7 cellular contexts compared by ENCODE assay signal in genomic region chr2:87657915-87658314, GRCh38.
DNase-seq lines count a peak whose midpoint lies in the region; ATAC-seq and TF ChIP-seq lines count a peak whose summit lies in the region.
"Not testable (repeated sequence)": the region's sequence is repeated elsewhere in the genome, so short reads cannot be mapped to it uniquely, and the experiment has no call there.

No MANE protein-coding gene starts in this region.

- peak in 1 of 2 donors; percentile 33 for TF ChIP-seq RAD21 in liver (IDR thresholded peaks at IDR 0.05)

- not testable (repeated sequence) for H3K4me2 ChIP-seq in hepatocyte

- not testable (repeated sequence) for H3K79me2 ChIP-seq in hepatocyte

- DNase-seq in Caco-2: peak; percentile 56 to 65
- DNase-seq in activated CD4-positive, alpha-beta T cell treated with anti-CD3 and anti-CD28 coated beads for 36 hours; activated T-cell treated with anti-CD3 and anti-CD28 coated beads, Interleukin-2, amount 50 U/mL, for 72 hours; hepatocyte (ENCODE audit: low spot score); stimulated activated effector memory CD8-positive, alpha-beta T cell treated with anti-CD3 and anti-CD28 coated beads, Interleukin-12 subunit alpha, Interleukin-12 subunit beta, amount 100 ng/mL, for 72 hours (ENCODE audit: low spot score in 2 of 2): not testable (repeated sequence)
- DNase-seq in activated naive CD4-positive, alpha-beta T cell treated with anti-CD3 and anti-CD28 coated beads, Interleukin-2, amount 50 U/mL, for 72 hours (ENCODE audit: low spot score in 2 of 2): peak in 1 of 2 donors; percentile 26

- not testable (repeated sequence) for H3K9me3 ChIP-seq in Caco-2; hepatocyte (ENCODE audit: low read depth); liver (ENCODE audit: control insufficient read depth in 4 of 4, low read length in 3 of 4)

- not testable (repeated sequence) for H3K27me3 Mint-ChIP-seq in Caco-2 (ENCODE audit: insufficient read depth, unreplicated experiment); activated CD4-positive, alpha-beta T cell treated with anti-CD3 and anti-CD28 coated beads for 36 hours; activated T-cell treated with anti-CD3 and anti-CD28 coated beads, Interleukin-2, amount 50 U/mL, for 72 hours (ENCODE audit: low read depth)

- not testable (repeated sequence) for TF ChIP-seq CTCF in Caco-2 (IDR thresholded peaks at IDR 0.05; ENCODE audit: insufficient read depth in 1 of 2, low read depth in 1 of 2, low read length in 1 of 2, severe bottlenecking in 1 of 2, unreplicated experiment in 1 of 2); hepatocyte (IDR thresholded peaks at IDR 0.05; ENCODE audit: poor library complexity); liver (IDR thresholded peaks at IDR 0.05; ENCODE audit: low read depth, low read length, missing input control)

- BruUV-seq in Caco-2 (replicated peaks; lab: Mats Ljungman, UMichigan): not testable (repeated sequence)

- H3K4me3 ChIP-seq in Caco-2 (ENCODE audit: low read depth, low read length); hepatocyte; liver (ENCODE audit: low read depth in 1 of 3, low read length in 3 of 3): not testable (repeated sequence)

- H2AFZ ChIP-seq in hepatocyte: not testable (repeated sequence)

- not testable (repeated sequence) for H3K4me1 ChIP-seq in Caco-2; hepatocyte (ENCODE audit: insufficient read depth); liver (ENCODE audit: control insufficient read depth in 4 of 4, insufficient read depth in 4 of 4, low read length in 3 of 4)

- not testable (repeated sequence) for H3K36me3 ChIP-seq in Caco-2 (ENCODE audit: control insufficient read depth, insufficient read depth, low read length); hepatocyte (replicated peaks; ENCODE audit: insufficient read depth, low read depth); liver (ENCODE audit: control insufficient read depth in 4 of 4, insufficient read depth in 3 of 4, low read depth in 1 of 4, low read length in 3 of 4)

- not testable (repeated sequence) for H3K9me3 Mint-ChIP-seq in Caco-2 (ENCODE audit: unreplicated experiment); activated CD4-positive, alpha-beta T cell treated with anti-CD3 and anti-CD28 coated beads for 36 hours (ENCODE audit: low read depth); activated T-cell treated with anti-CD3 and anti-CD28 coated beads, Interleukin-2, amount 50 U/mL, for 72 hours; activated naive CD4-positive, alpha-beta T cell treated with anti-CD3 and anti-CD28 coated beads, Interleukin-2, amount 50 U/mL, for 72 hours; stimulated activated effector memory CD8-positive, alpha-beta T cell treated with anti-CD3 and anti-CD28 coated beads, Interleukin-12 subunit alpha, Interleukin-12 subunit beta, amount 100 ng/mL, for 72 hours

- ATAC-seq in activated CD4-positive, alpha-beta T cell treated with anti-CD3 and anti-CD28 coated beads for 36 hours: peak; percentile 36
- peak; percentile 39 to 56 for ATAC-seq in activated T-cell treated with anti-CD3 and anti-CD28 coated beads, Interleukin-2, amount 50 U/mL, for 72 hours (replicated peaks in 1 of 2)
- peak; percentile 30 to 51 for ATAC-seq in activated naive CD4-positive, alpha-beta T cell treated with anti-CD3 and anti-CD28 coated beads, Interleukin-2, amount 50 U/mL, for 72 hours
- peak; percentile 43 for ATAC-seq in stimulated activated effector memory CD8-positive, alpha-beta T cell treated with anti-CD3 and anti-CD28 coated beads, Interleukin-12 subunit alpha, Interleukin-12 subunit beta, amount 100 ng/mL, for 72 hours

- H4K20me1 ChIP-seq in hepatocyte (ENCODE audit: insufficient read depth, poor library complexity, severe bottlenecking): not testable (repeated sequence)

- H3K9me2 ChIP-seq in hepatocyte (replicated peaks; ENCODE audit: insufficient read depth): not testable (repeated sequence)

- H3K27me3 ChIP-seq in Caco-2 (replicated peaks; ENCODE audit: control insufficient read depth, insufficient read depth, low read length); hepatocyte; liver (ENCODE audit: control insufficient read depth in 4 of 4, insufficient read depth in 4 of 4, low read length in 3 of 4): not testable (repeated sequence)

- H3K4me3 Mint-ChIP-seq in Caco-2 (ENCODE audit: unreplicated experiment); activated CD4-positive, alpha-beta T cell treated with anti-CD3 and anti-CD28 coated beads for 36 hours; activated T-cell treated with anti-CD3 and anti-CD28 coated beads, Interleukin-2, amount 50 U/mL, for 72 hours; stimulated activated effector memory CD8-positive, alpha-beta T cell treated with anti-CD3 and anti-CD28 coated beads, Interleukin-12 subunit alpha, Interleukin-12 subunit beta, amount 100 ng/mL, for 72 hours: not testable (repeated sequence)

- 32% methylated on average over 2 of the region's 2 CpGs for WGBS in hepatocyte (ENCODE audit: low lambda C conversion rate, missing lambda C conversion rate)
- 13% methylated on average over 1 of the region's 2 CpGs for WGBS in liver

- not testable (repeated sequence) for H3K9ac ChIP-seq in liver (ENCODE audit: low read depth in 1 of 2, low read length in 2 of 2)

- CTCF ChIA-PET in Caco-2 (lab: Charles Lee); activated CD4-positive, alpha-beta T cell treated with anti-CD3 and anti-CD28 coated beads for 36 hours (lab: Charles Lee): not testable (repeated sequence)

- H3K27ac ChIP-seq in hepatocyte (peak overlapping the region; percentile 51), liver (ENCODE audit: low read depth in 1 of 2, low read length in 2 of 2) (peak overlapping the region; percentile 28 to 66)

- not testable (repeated sequence) for H3K27ac Mint-ChIP-seq in Caco-2 (ENCODE audit: unreplicated experiment); activated CD4-positive, alpha-beta T cell treated with anti-CD3 and anti-CD28 coated beads for 36 hours; activated T-cell treated with anti-CD3 and anti-CD28 coated beads, Interleukin-2, amount 50 U/mL, for 72 hours; activated naive CD4-positive, alpha-beta T cell treated with anti-CD3 and anti-CD28 coated beads, Interleukin-2, amount 50 U/mL, for 72 hours; stimulated activated effector memory CD8-positive, alpha-beta T cell treated with anti-CD3 and anti-CD28 coated beads, Interleukin-12 subunit alpha, Interleukin-12 subunit beta, amount 100 ng/mL, for 72 hours

- not testable (repeated sequence) for H3K36me3 Mint-ChIP-seq in Caco-2 (ENCODE audit: insufficient read depth, unreplicated experiment); activated CD4-positive, alpha-beta T cell treated with anti-CD3 and anti-CD28 coated beads for 36 hours (ENCODE audit: low read depth); activated T-cell treated with anti-CD3 and anti-CD28 coated beads, Interleukin-2, amount 50 U/mL, for 72 hours (ENCODE audit: insufficient read depth in 2 of 2); activated naive CD4-positive, alpha-beta T cell treated with anti-CD3 and anti-CD28 coated beads, Interleukin-2, amount 50 U/mL, for 72 hours; stimulated activated effector memory CD8-positive, alpha-beta T cell treated with anti-CD3 and anti-CD28 coated beads, Interleukin-12 subunit alpha, Interleukin-12 subunit beta, amount 100 ng/mL, for 72 hours

- POLR2A ChIA-PET in Caco-2 (lab: Charles Lee); activated CD4-positive, alpha-beta T cell treated with anti-CD3 and anti-CD28 coated beads for 36 hours (lab: Charles Lee): not testable (repeated sequence)

- intact Hi-C loops in Caco-2 (cut with micrococcal nuclease; ENCODE audit: unreplicated experiment); activated CD4-positive, alpha-beta T cell treated with anti-CD3 and anti-CD28 coated beads for 36 hours (cut with DNase I, micrococcal nuclease): not testable (repeated sequence)

- not testable (repeated sequence) for H3K4me1 Mint-ChIP-seq in Caco-2 (ENCODE audit: low read depth, unreplicated experiment); activated CD4-positive, alpha-beta T cell treated with anti-CD3 and anti-CD28 coated beads for 36 hours; activated T-cell treated with anti-CD3 and anti-CD28 coated beads, Interleukin-2, amount 50 U/mL, for 72 hours (ENCODE audit: low read depth); stimulated activated effector memory CD8-positive, alpha-beta T cell treated with anti-CD3 and anti-CD28 coated beads, Interleukin-12 subunit alpha, Interleukin-12 subunit beta, amount 100 ng/mL, for 72 hours

TF ChIP-seq in liver, 16 proteins besides CTCF, POLR2A, EP300 and RAD21:
- peak; percentile 46 to 53 for TF ChIP-seq HNF4A (conservative IDR thresholded peaks at IDR 0.05)
- peak; percentile 42 to 64 for TF ChIP-seq RXRA (IDR thresholded peaks at IDR 0.05)
- peak; percentile 58 for TF ChIP-seq SP1 (IDR thresholded peaks at IDR 0.05)
- peak; percentile 10 for TF ChIP-seq FOXA2 (IDR thresholded peaks at IDR 0.05)
